33 cellular contexts compared by ENCODE assay signal in genomic region chr17:82705756-82706155, GRCh38.
"Had no signal": no experiment of that assay in that cellular context is flagged by ENCODE, and none has a peak within 500 bp of the region (broad histone marks: within the 10 kb centered on the region; RNA-seq: fewer than 3 reads in every experiment).

No MANE protein-coding gene starts in this region.

- H3K27me3 Mint-ChIP-seq: naive thymus-derived CD4-positive, alpha-beta T cell; stimulated activated naive CD8-positive, alpha-beta T cell treated with anti-CD3 and anti-CD28 coated beads, Interleukin-15, amount 100 ng/mL, for 72 hours; type B pancreatic cell had no signal

- H3K4me2 ChIP-seq: neural progenitor cell, smooth muscle cell had no signal

- H3K4me1 Mint-ChIP-seq: naive thymus-derived CD4-positive, alpha-beta T cell; natural killer cell had no signal

- H3K4me1 ChIP-seq: neural progenitor cell, parathyroid adenoma, upper lobe of right lung, uterus had no signal

- H2AFZ ChIP-seq: neural progenitor cell, parathyroid adenoma had no signal

- ATAC-seq: naive thymus-derived CD4-positive, alpha-beta T cell; natural killer cell; psoas muscle; right cardiac atrium; sciatic nerve; stimulated activated memory B cell treated with anti-CD40 and anti-IgM and Interleukin-4, amounts not matched to agents 10 μg/mL and 1 μg/mL and 100 μg/mL, for 72 hours; stimulated activated naive CD8-positive, alpha-beta T cell treated with anti-CD3 and anti-CD28 coated beads, Interleukin-15, amount 100 ng/mL, for 72 hours; stimulated activated naive CD8-positive, alpha-beta T cell treated with anti-CD3 and anti-CD28 coated beads, Interleukin-15, Interleukin-2, amounts not matched to agents 100 U/mL and 50 U/mL, for 24 hours; upper lobe of right lung had no signal

- H3K9me3 Mint-ChIP-seq: naive thymus-derived CD4-positive, alpha-beta T cell; natural killer cell; nephron; neural progenitor cell; stimulated activated memory B cell treated with anti-CD40 and anti-IgM and Interleukin-4, amounts not matched to agents 10 μg/mL and 1 μg/mL and 100 μg/mL, for 72 hours; stimulated activated naive CD8-positive, alpha-beta T cell treated with anti-CD3 and anti-CD28 coated beads, Interleukin-15, amount 100 ng/mL, for 72 hours; type B pancreatic cell had no signal

- H3K79me2 ChIP-seq: parathyroid adenoma had no signal

- H3K4me3 Mint-ChIP-seq: naive thymus-derived CD4-positive, alpha-beta T cell; natural killer cell; nephron; neural progenitor cell; stimulated activated memory B cell treated with anti-CD40 and anti-IgM and Interleukin-4, amounts not matched to agents 10 μg/mL and 1 μg/mL and 100 μg/mL, for 72 hours; stimulated activated naive CD8-positive, alpha-beta T cell treated with anti-CD3 and anti-CD28 coated beads, Interleukin-15, amount 100 ng/mL, for 72 hours; type B pancreatic cell had no signal

- H3K27me3 ChIP-seq: ovary, suprapubic skin, testis, transverse colon, upper lobe of right lung, uterus had no signal

- DNase-seq: naive thymus-derived CD4-positive, alpha-beta T cell; natural killer cell; nucleus accumbens; ovary; posterior cingulate gyrus; spleen; stimulated activated CD4-positive, alpha-beta T cell treated with anti-CD3 and anti-CD28 coated beads, Interleukin-12 subunit alpha, Interleukin-12 subunit beta, amount 100 ng/mL, for 4 hours; stimulated activated CD4-positive, alpha-beta T cell treated with anti-CD3 and anti-CD28 coated beads, Interleukin-1b, Interleukin-23, amount 100 ng/mL, for 48 hours; stimulated activated CD4-positive, alpha-beta T cell treated with anti-CD3 and anti-CD28 coated beads, Interleukin-4, amount 100 ng/mL, for 1 hour; stimulated activated CD4-positive, alpha-beta T cell treated with anti-CD3 and anti-CD28 coated beads, Interleukin-4, amount 100 ng/mL, for 4 hours; stimulated activated CD8-positive, alpha-beta memory T cell treated with anti-CD3 and anti-CD28 coated beads, Interleukin-4, amount 100 ng/mL, for 48 hours; stimulated activated naive CD4-positive, alpha-beta T cell; stimulated activated naive CD8-positive, alpha-beta T cell treated with anti-CD3 and anti-CD28 coated beads, Interleukin-15, amount 100 ng/mL, for 72 hours; stimulated activated naive CD8-positive, alpha-beta T cell treated with anti-CD3 and anti-CD28 coated beads, Interleukin-15, Interleukin-2, amounts not matched to agents 100 U/mL and 50 U/mL, for 24 hours; substantia nigra; testis; tibial artery; transverse colon; upper lobe of right lung; uterus had no signal

- H3K9ac ChIP-seq: neural progenitor cell, parathyroid adenoma had no signal

- H3K27ac ChIP-seq: neural progenitor cell, neutrophil, ovary, parathyroid adenoma, skin epidermis, spleen, suprapubic skin, testis, tibial artery, transverse colon, upper lobe of right lung, uterus had no signal

- H3K36me3 Mint-ChIP-seq: naive thymus-derived CD4-positive, alpha-beta T cell; natural killer cell; neural progenitor cell; stimulated activated memory B cell treated with anti-CD40 and anti-IgM and Interleukin-4, amounts not matched to agents 10 μg/mL and 1 μg/mL and 100 μg/mL, for 72 hours; type B pancreatic cell had no signal

- H3K27ac Mint-ChIP-seq: naive thymus-derived CD4-positive, alpha-beta T cell; natural killer cell; nephron; neural progenitor cell; progenitor cell of endocrine pancreas; stimulated activated memory B cell treated with anti-CD40 and anti-IgM and Interleukin-4, amounts not matched to agents 10 μg/mL and 1 μg/mL and 100 μg/mL, for 72 hours; stimulated activated naive CD8-positive, alpha-beta T cell treated with anti-CD3 and anti-CD28 coated beads, Interleukin-15, amount 100 ng/mL, for 72 hours; type B pancreatic cell had no signal

- H3K9me3 ChIP-seq: neutrophil, ovary, psoas muscle, spleen, suprapubic skin, testis, tibial artery, transverse colon, upper lobe of right lung, uterus had no signal

- H3K36me3 ChIP-seq: neural progenitor cell, neutrophil, ovary, spleen, suprapubic skin, tibial artery, transverse colon, upper lobe of right lung, uterus had no signal

- H3K4me3 ChIP-seq: neural progenitor cell, ovary, psoas muscle, skin epidermis, smooth muscle cell, spleen, suprapubic skin, testis, tibial artery, transverse colon, upper lobe of right lung, uterus had no signal
